8 cellular contexts compared by ENCODE assay signal in the genomic region with DNA sequence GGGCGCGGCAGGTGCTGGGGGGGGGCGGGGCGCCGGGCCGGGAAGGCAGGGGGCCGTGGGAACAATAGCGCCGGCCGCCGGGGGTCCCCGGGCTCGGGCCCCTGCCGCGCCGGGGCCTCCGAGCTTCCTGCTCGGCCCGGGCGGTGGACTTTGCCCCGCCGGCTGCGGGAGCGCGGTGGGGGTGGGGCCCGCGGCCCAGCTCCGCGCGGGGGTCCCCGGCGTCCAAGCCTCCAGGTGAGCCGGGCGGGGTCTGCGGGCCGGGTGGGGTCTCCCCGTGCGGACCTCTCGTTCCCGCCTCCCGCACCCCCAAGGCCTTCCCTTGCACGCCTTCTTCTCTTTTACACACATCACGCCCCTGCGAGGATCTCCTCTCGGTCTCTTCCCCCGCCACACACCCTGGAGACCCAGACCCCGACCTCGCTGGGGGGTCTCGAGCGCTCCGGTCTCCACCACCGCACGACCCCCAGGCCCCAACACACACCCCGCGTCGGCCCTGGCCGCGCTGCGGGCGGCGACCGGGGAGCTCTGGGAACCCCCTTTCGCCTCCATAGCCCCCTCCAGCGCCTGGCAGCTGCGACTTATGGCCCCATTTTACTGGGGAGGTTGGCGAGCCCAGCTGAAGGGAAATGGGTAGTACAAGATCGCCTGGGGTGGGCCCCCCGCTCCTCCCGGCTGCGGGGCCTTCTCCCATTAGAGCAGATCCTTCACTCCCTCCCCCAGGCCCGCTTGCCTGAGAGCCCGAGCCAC. TPM values are rescaled to one million over a fixed set of nuclear protein-coding genes. Genes with fewer than 3 reads are reported as not detected.
A peak's percentile ranks its signal among the peaks of the same experiment; 100 is the strongest.
DNase-seq lines count a peak whose midpoint lies in the region; ATAC-seq and TF ChIP-seq lines count a peak whose summit lies in the region.

No MANE protein-coding gene starts in this region.

- TF ChIP-seq RAD21 in liver (IDR thresholded peaks at IDR 0.05) = no peak

- H3K27me3 ChIP-seq in heart right ventricle (peaks cover 0 to 67% (median 61%) of the 10 kb centered on the region in 7 donors), liver (ENCODE audit: control insufficient read depth in 4 of 4, insufficient read depth in 4 of 4, low read length in 3 of 4) (no peaks in the 10 kb centered on the region)

- WGBS in heart right ventricle, 2 donors = 3% methylated on average over 41 to 72 of the region's 72 CpGs
- WGBS in liver = 3% methylated on average over 72 of the region's 72 CpGs
- 2% methylated on average over 69 of the region's 72 CpGs for WGBS in urinary bladder

- peaks cover 0 to 5% (median 0%) of the 10 kb centered on the region in 9 donors for H3K4me1 ChIP-seq in heart right ventricle
- H3K4me1 ChIP-seq in liver (ENCODE audit: control insufficient read depth in 4 of 4, insufficient read depth in 4 of 4, low read length in 3 of 4) = peaks cover 2 to 13% (median 6%) of the 10 kb centered on the region in 4 donors
- peaks cover 4% of the 10 kb centered on the region for H3K4me1 ChIP-seq in urinary bladder (ENCODE audit: insufficient read depth)

- peak overlapping the region in 1 of 2 donors; percentile 1 for H3K9ac ChIP-seq in liver (ENCODE audit: low read depth in 1 of 2, low read length in 2 of 2)

- DNase-seq in heart right ventricle = no peak
- DNase-seq in Right ventricle myocardium inferior (ENCODE audit: missing footprints) = no peak
- no peak for DNase-seq in NCI-H1048 (lab: John Stamatoyannopoulos, UW)
- DNase-seq in posterior vena cava (ENCODE audit: low spot score) = no peak

- H3K4me3 Mint-ChIP-seq in activated T-helper 17 cell treated with anti-CD3 and anti-CD28 coated beads, Interleukin-2, amount 50 U/mL, for 72 hours = peak overlapping the region; percentile 30

- H3K27me3 Mint-ChIP-seq in activated T-helper 17 cell treated with anti-CD3 and anti-CD28 coated beads, Interleukin-2, amount 50 U/mL, for 72 hours = peaks cover 30% of the 10 kb centered on the region

- H3K36me3 ChIP-seq in heart right ventricle = no peaks in the 10 kb centered on the region
- peaks cover 0 to 2% (median 0%) of the 10 kb centered on the region in 4 donors for H3K36me3 ChIP-seq in liver (ENCODE audit: control insufficient read depth in 4 of 4, insufficient read depth in 3 of 4, low read depth in 1 of 4, low read length in 3 of 4)
- no peaks in the 10 kb centered on the region for H3K36me3 ChIP-seq in urinary bladder (ENCODE audit: insufficient read depth)

- H3K27ac ChIP-seq in heart right ventricle (no peak overlapping the region), liver (ENCODE audit: low read depth in 1 of 2, low read length in 2 of 2) (peak overlapping the region; percentile 22 to 50), urinary bladder (ENCODE audit: low read depth) (no peak overlapping the region)

- no peak overlapping the region for H3K27ac Mint-ChIP-seq in activated T-helper 17 cell treated with anti-CD3 and anti-CD28 coated beads, Interleukin-2, amount 50 U/mL, for 72 hours

- intact Hi-C loops in heart right ventricle (cut with DNase I) (no loop called here), Right ventricle myocardium inferior (cut with DNase I) (no loop called here), posterior vena cava (cut with DNase I) (no loop called here)

- TF ChIP-seq CTCF in heart right ventricle (IDR thresholded peaks at IDR 0.05) (no peak), liver (IDR thresholded peaks at IDR 0.05; ENCODE audit: low read depth, low read length, missing input control) (no peak)

- H3K4me3 ChIP-seq in heart right ventricle (peak overlapping the region in 8 of 10 donors; percentile 2 to 31 (median 14)), liver (ENCODE audit: low read depth in 1 of 3, low read length in 3 of 3) (peak overlapping the region; percentile 26 to 97 (median 79)), urinary bladder (ENCODE audit: low read depth, low read length) (peak overlapping the region; percentile 63)

- no peaks in the 10 kb centered on the region for H3K9me3 ChIP-seq in heart right ventricle
- H3K9me3 ChIP-seq in liver (ENCODE audit: control insufficient read depth in 4 of 4, low read length in 3 of 4) = no peaks in the 10 kb centered on the region

- no peak for ATAC-seq in heart right ventricle
- ATAC-seq in Right ventricle myocardium inferior = no peak
- ATAC-seq in activated T-helper 17 cell treated with anti-CD3 and anti-CD28 coated beads, Interleukin-2, amount 50 U/mL, for 72 hours (replicated peaks) = no peak
- ATAC-seq in HG03432 (IDR thresholded peaks at IDR 0.05; ENCODE audit: unreplicated experiment) = no peak

- H3K36me3 Mint-ChIP-seq in activated T-helper 17 cell treated with anti-CD3 and anti-CD28 coated beads, Interleukin-2, amount 50 U/mL, for 72 hours (ENCODE audit: low read depth) = peaks cover 12% of the 10 kb centered on the region

- H3K9me3 Mint-ChIP-seq in activated T-helper 17 cell treated with anti-CD3 and anti-CD28 coated beads, Interleukin-2, amount 50 U/mL, for 72 hours = no peaks in the 10 kb centered on the region

- peaks cover 10% of the 10 kb centered on the region for H3K4me1 Mint-ChIP-seq in activated T-helper 17 cell treated with anti-CD3 and anti-CD28 coated beads, Interleukin-2, amount 50 U/mL, for 72 hours

TF ChIP-seq in liver, 16 proteins besides CTCF, POLR2A, EP300 and RAD21:
- TF ChIP-seq HNF4A (conservative IDR thresholded peaks at IDR 0.05) = peak in 1 of 2 donors; percentile 35
- TF ChIP-seq, protein P1, sequence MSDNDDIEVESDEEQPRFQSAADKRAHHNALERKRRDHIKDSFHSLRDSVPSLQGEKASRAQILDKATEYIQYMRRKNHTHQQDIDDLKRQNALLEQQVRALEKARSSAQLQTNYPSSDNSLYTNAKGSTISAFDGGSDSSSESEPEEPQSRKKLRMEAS (IDR thresholded peaks at IDR 0.05) = no peak

RNA-seq across cellular contexts. Expression of a gene that starts 0.7 kb away (rescaled TPM):
- total RNA-seq in heart right ventricle (1 to 10 TPM in 1 of 10 donors, under 1 TPM in 9; 0.13 to 2.0 (median 0.30) TPM), Right ventricle myocardium inferior (1.9 TPM), liver (10 to 100 TPM in 1 of 2 donors, 1 to 10 TPM in 1; 4.4 to 13.8 TPM), urinary bladder (0.90 TPM), posterior vena cava (not detected)
- polyA plus RNA-seq in heart right ventricle (under 1 TPM; 0.03 to 0.37 TPM), liver (10 to 100 TPM in 1 of 2 donors, 1 to 10 TPM in 1; 5.7 to 19.1 TPM), urinary bladder (2.0 TPM)
- under 1 TPM; 0.11 to 0.37 TPM for total RNA-seq in activated T-helper 17 cell treated with anti-CD3 and anti-CD28 coated beads, Interleukin-2, amount 50 U/mL, for 72 hours

RNA-seq across cellular contexts. Expression of a gene that starts 33.0 kb away (rescaled TPM):
- total RNA-seq in heart right ventricle (10 to 100 TPM; 18.6 to 25.1 (median 22.4) TPM), Right ventricle myocardium inferior (25.3 TPM), liver (10 to 100 TPM; 17.2 to 21.3 TPM), urinary bladder (18.1 TPM), posterior vena cava (10 to 100 TPM; 19.4 to 23.0 TPM)
- polyA plus RNA-seq in heart right ventricle (10 to 100 TPM; 28.0 to 31.9 TPM), liver (10 to 100 TPM in 1 of 2 donors, 1 to 10 TPM in 1; 5.1 to 13.3 TPM), urinary bladder (47.7 TPM)
- total RNA-seq in activated T-helper 17 cell treated with anti-CD3 and anti-CD28 coated beads, Interleukin-2, amount 50 U/mL, for 72 hours = 10 to 100 TPM; 39.0 to 53.8 TPM

RNA-seq across cellular contexts. Expression of a gene that starts 33.2 kb away (rescaled TPM):
- total RNA-seq in heart right ventricle (100 to 1,000 TPM; 119 to 230 (median 150) TPM), Right ventricle myocardium inferior (205 TPM), liver (10 to 100 TPM in 1 of 2 donors, 1 to 10 TPM in 1; 4.8 to 22.0 TPM), urinary bladder (17.5 TPM), posterior vena cava (10 to 100 TPM; 65.8 TPM)
- polyA plus RNA-seq in heart right ventricle (1,000 to 10,000 TPM in 1 of 2 donors, 10 to 100 TPM in 1; 99.1 to 1,041 TPM), liver (100 to 1,000 TPM in 1 of 2 donors, 10 to 100 TPM in 1; 31.5 to 225 TPM), urinary bladder (61.8 TPM)
- total RNA-seq in activated T-helper 17 cell treated with anti-CD3 and anti-CD28 coated beads, Interleukin-2, amount 50 U/mL, for 72 hours = 10 to 100 TPM; 90.1 to 93.7 TPM

RNA-seq across cellular contexts. Expression of a gene that starts 37.2 kb away (rescaled TPM):
- 1 to 10 TPM in 5 of 10 donors, under 1 TPM in 3, not detected in 2; 0.35 to 3.8 (median 2.3) TPM for total RNA-seq in heart right ventricle
- polyA plus RNA-seq in heart right ventricle = 1 to 10 TPM in 1 of 2 donors, under 1 TPM in 1; 0.67 to 1.0 TPM
- total RNA-seq in Right ventricle myocardium inferior = 6.6 TPM
- 10 to 100 TPM in 1 of 2 donors, 1 to 10 TPM in 1; 3.6 to 19.5 TPM for total RNA-seq in activated T-helper 17 cell treated with anti-CD3 and anti-CD28 coated beads, Interleukin-2, amount 50 U/mL, for 72 hours
- total RNA-seq in liver = not detected
- under 1 TPM; 0.08 to 0.25 TPM for polyA plus RNA-seq in liver
- not detected for total RNA-seq in urinary bladder
- polyA plus RNA-seq in urinary bladder = 0.19 TPM
- not detected for total RNA-seq in posterior vena cava

RNA-seq across cellular contexts. Expression of a gene that starts 40.5 kb away (rescaled TPM):
- total RNA-seq in heart right ventricle (10 to 100 TPM in 2 of 10 donors, 1 to 10 TPM in 8; 1.6 to 19.6 (median 2.5) TPM), Right ventricle myocardium inferior (8.4 TPM), liver (10 to 100 TPM; 25.9 to 32.7 TPM), urinary bladder (9.9 TPM), posterior vena cava (10 to 100 TPM; 22.5 to 32.4 TPM)
- polyA plus RNA-seq in heart right ventricle (1 to 10 TPM; 6.0 to 6.7 TPM), liver (10 to 100 TPM; 26.8 to 27.5 TPM), urinary bladder (25.3 TPM)
- total RNA-seq in activated T-helper 17 cell treated with anti-CD3 and anti-CD28 coated beads, Interleukin-2, amount 50 U/mL, for 72 hours = 100 to 1,000 TPM; 113 to 154 TPM

Comparison
In these comparisons a context has a peak if more than half of its experiments do, and no peak if none do; other contexts are left out.
1. H3K27ac ChIP-seq: peak in liver (2 of 2); none in heart right ventricle (0 of 10) and urinary bladder (single experiment).
2. H3K4me3 ChIP-seq: peak in every context shown above with its lines; median percentile 79 in liver; 63 in urinary bladder; 14 in heart right ventricle.